In genomic region chr3:42035816-42036482, GRCh38 we compare ENCODE assay signal across 12 cellular contexts. TPM values are rescaled to one million over a fixed set of nuclear protein-coding genes. Genes with fewer than 3 reads are reported as not detected.
DNase-seq lines count a peak whose midpoint lies in the region; ATAC-seq and TF ChIP-seq lines count a peak whose summit lies in the region.
"Had no signal": no experiment of that assay in that cellular context is flagged by ENCODE, and none has a peak within 500 bp of the region (broad histone marks: within the 10 kb centered on the region; RNA-seq: fewer than 3 reads in every experiment).

No MANE protein-coding gene starts in this region.

- H3K36me3 Mint-ChIP-seq in IgD-negative memory B cell: peaks cover 12% of the 10 kb centered on the region

- no peak for TF ChIP-seq POLR2A in breast epithelium (IDR thresholded peaks at IDR 0.05)

- H3K9me3 Mint-ChIP-seq in IgD-negative memory B cell: no peaks in the 10 kb centered on the region
- H3K9me3 Mint-ChIP-seq: T-helper 2 cell treated with Interferon-gamma antibody and Interleukin-4, amounts not matched to agents 5 μg/mL and 100 μg/mL, for 36 hours had no signal

- H3K27me3 ChIP-seq in breast epithelium (no peaks in the 10 kb centered on the region), lung (ENCODE audit: control insufficient read depth, insufficient read depth) (no peaks in the 10 kb centered on the region), thoracic aorta (replicated peaks; ENCODE audit: insufficient read depth) (no peaks in the 10 kb centered on the region)

- H3K36me3 ChIP-seq in breast epithelium (no peaks in the 10 kb centered on the region), lung (ENCODE audit: control insufficient read depth in 2 of 2, insufficient read depth in 2 of 2, low read length in 2 of 2) (peaks cover 0 to 6% of the 10 kb centered on the region in 2 donors), thoracic aorta (no peaks in the 10 kb centered on the region)
- H3K36me3 ChIP-seq: prostate gland had no signal

- H3K4me1 Mint-ChIP-seq in IgD-negative memory B cell: peaks cover 51 to 70% (median 64%) of the 10 kb centered on the region in 3 donors

- no peak for ATAC-seq in lung (ENCODE audit: insufficient read depth, low FRiP score)
- no peak for ATAC-seq in thoracic aorta (ENCODE audit: insufficient number of reproducible peaks, low FRiP score, low read depth)
- no peak for ATAC-seq in GM19395 (IDR thresholded peaks at IDR 0.05; ENCODE audit: unreplicated experiment)

- H3K4me1 ChIP-seq in breast epithelium: peaks cover 0 to 6% of the 10 kb centered on the region in 2 donors
- peaks cover 29 to 55% of the 10 kb centered on the region in 2 donors for H3K4me1 ChIP-seq in lung (ENCODE audit: control insufficient read depth in 2 of 2, insufficient read depth in 2 of 2, low read length in 2 of 2)
- peaks cover 27 to 66% of the 10 kb centered on the region in 2 donors for H3K4me1 ChIP-seq in thoracic aorta (ENCODE audit: control insufficient read depth in 1 of 2, low read depth in 2 of 2)
- H3K4me1 ChIP-seq: prostate gland had no signal

- DNase-seq in breast epithelium (ENCODE audit: low spot score in 2 of 2) (no peak), lung (ENCODE audit: low spot score) (no peak), thoracic aorta (ENCODE audit: low spot score) (no peak), anterior cingulate cortex (lab: John Stamatoyannopoulos, UW) (no peak), DMS153 treated with DMSO at 0.1 percent for 48 hours (lab: John Stamatoyannopoulos, UW; ENCODE audit: unreplicated experiment) (no peak)
- no peak for DNase-seq in central memory CD4-positive, alpha-beta T cell
- DNase-seq: activated effector memory CD4-positive, alpha-beta T cell treated with Interleukin-2 at 50 U/mL for 16 hours; NCI-H2081 treated with DMSO at 0.1 percent for 48 hours had no signal

- no peaks in the 10 kb centered on the region for H3K27me3 Mint-ChIP-seq in IgD-negative memory B cell

- intact Hi-C loops in breast epithelium (cut with DNase I; ENCODE audit: low total_unique reads): no loop called here

- TF ChIP-seq CTCF in breast epithelium (IDR thresholded peaks at IDR 0.05): no peak
- TF ChIP-seq CTCF in lung (IDR thresholded peaks at IDR 0.05; ENCODE audit: control extremely low read depth, extremely low read depth): no peak
- no peak for TF ChIP-seq CTCF in thoracic aorta (IDR thresholded peaks at IDR 0.05)

- no peaks in the 10 kb centered on the region for H3K9me3 ChIP-seq in breast epithelium
- H3K9me3 ChIP-seq in lung (ENCODE audit: control insufficient read depth in 2 of 2, insufficient read depth in 1 of 2, low read length in 1 of 2): no peaks in the 10 kb centered on the region
- H3K9me3 ChIP-seq in thoracic aorta: no peaks in the 10 kb centered on the region
- H3K9me3 ChIP-seq: prostate gland had no signal

- WGBS in lung, 2 donors: 50 to 66% methylated on average over 4 of the region's 4 CpGs

- peak overlapping the region; percentile 62 to 90 for H3K27ac ChIP-seq in breast epithelium
- H3K27ac ChIP-seq in lung (ENCODE audit: low read depth in 1 of 2, low read length in 1 of 2): peak overlapping the region; percentile 81 to 85
- H3K27ac ChIP-seq in thoracic aorta: peak overlapping the region; percentile 68 to 84
- H3K27ac ChIP-seq: prostate gland had no signal

- peak overlapping the region; percentile 47 to 83 (median 82) for H3K27ac Mint-ChIP-seq in IgD-negative memory B cell

- H3K4me3 ChIP-seq in breast epithelium: no peak overlapping the region
- H3K4me3 ChIP-seq in lung: no peak overlapping the region
- no peak overlapping the region for H3K4me3 ChIP-seq in thoracic aorta
- H3K4me3 ChIP-seq: prostate gland had no signal

- H3K4me3 Mint-ChIP-seq in IgD-negative memory B cell: peak overlapping the region in 3 of 4 donors; percentile 43 to 80 (median 70)
- H3K4me3 Mint-ChIP-seq: T-helper 2 cell treated with Interferon-gamma antibody and Interleukin-4, amounts not matched to agents 5 μg/mL and 100 μg/mL, for 36 hours had no signal

RNA-seq across cellular contexts. Expression of gene TRAK1, which starts 55.2 kb away (rescaled TPM):
- polyA plus RNA-seq in IgD-negative memory B cell (24.6 TPM), lung (10 to 100 TPM; 18.2 to 19.6 TPM)
- total RNA-seq in breast epithelium (10 to 100 TPM; 29.0 to 53.7 (median 40.6) TPM), lung (10 to 100 TPM; 45.3 to 65.4 TPM), thoracic aorta (10 to 100 TPM; 35.1 to 36.0 TPM)
